In the genomic region with DNA sequence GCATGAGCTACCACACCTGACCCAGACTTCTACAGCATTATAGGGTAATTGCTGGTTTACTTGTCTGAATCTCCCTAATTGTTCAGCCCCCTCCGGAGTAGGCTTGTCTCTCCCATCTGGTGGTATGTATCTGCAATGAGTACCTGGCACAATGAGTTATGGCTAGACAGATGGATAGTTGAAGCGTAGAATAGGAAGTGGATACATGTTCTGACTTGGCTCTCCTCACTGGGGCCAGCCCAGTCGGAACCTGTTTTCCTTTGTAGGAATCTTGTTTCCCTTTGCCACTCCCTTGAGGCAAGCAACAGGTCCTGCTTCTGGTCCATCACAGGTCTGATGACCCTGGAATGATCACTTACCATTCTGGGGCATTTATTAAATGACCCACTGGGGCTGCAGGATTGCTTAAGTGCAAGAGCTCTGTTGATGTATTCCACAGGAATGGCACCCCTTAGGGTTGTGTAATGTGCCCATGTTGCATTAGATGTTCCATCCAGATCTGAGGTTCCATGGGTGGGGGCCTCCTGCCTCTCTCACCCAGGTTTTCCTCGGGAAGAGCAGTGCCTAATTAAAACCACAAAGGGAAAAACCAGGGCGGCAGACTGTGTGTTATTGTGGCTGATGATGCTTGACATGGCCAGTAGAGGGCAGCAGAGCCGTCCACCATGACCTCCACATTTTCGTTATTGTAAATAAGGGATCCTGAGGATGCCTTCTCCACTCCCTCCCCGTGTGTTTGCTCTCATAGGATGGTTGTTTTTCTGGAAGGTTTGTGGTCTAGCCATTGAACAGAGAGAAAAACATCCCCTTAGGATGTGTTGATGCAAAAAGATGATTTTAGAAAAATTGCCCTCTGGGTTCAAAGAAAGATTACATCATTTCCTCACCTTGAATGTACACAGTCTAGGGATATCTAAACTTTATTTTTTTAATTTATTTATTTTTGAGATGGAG, we compare ENCODE assay signal across 8 cellular contexts. TPM values are rescaled to one million over a fixed set of nuclear protein-coding genes. Genes with fewer than 3 reads are reported as not detected.
DNase-seq lines count a peak whose midpoint lies in the region; ATAC-seq and TF ChIP-seq lines count a peak whose summit lies in the region.

No MANE protein-coding gene starts in this region.

- no peak overlapping the region for H3K27ac ChIP-seq in colonic mucosa

- no peak overlapping the region for H3K9ac ChIP-seq in colonic mucosa (ENCODE audit: low read depth in 2 of 2, low read length in 2 of 2)

- H3K9me3 ChIP-seq in colonic mucosa = no peaks in the 10 kb centered on the region

- no TSS peak for BruUV-seq in Calu3 (replicated peaks; lab: Mats Ljungman, UMichigan)

- H3K36me3 ChIP-seq in colonic mucosa = no peaks in the 10 kb centered on the region

- H3K4me3 Mint-ChIP-seq in Calu3 (ENCODE audit: low read depth, unreplicated experiment) = no peak overlapping the region

- H3K4me3 ChIP-seq in colonic mucosa = no peak overlapping the region

- H3K9me3 Mint-ChIP-seq in Calu3 (ENCODE audit: low read depth, unreplicated experiment) = no peaks in the 10 kb centered on the region

- DNase-seq in Calu3 (peak; percentile 52), NCI-H2196 treated with DMSO at 0.1 percent for 48 hours (lab: John Stamatoyannopoulos, UW; ENCODE audit: unreplicated experiment) (peak; percentile 25), colonic mucosa (peak; percentile 52), left lobe of liver (ENCODE audit: low spot score) (peak; percentile 64)
- DNase-seq in activated CD4-positive, alpha-beta T cell treated with anti-CD3 and anti-CD28 coated beads for 4 hours = peak; percentile 62 to 64
- peak; percentile 23 to 46 (median 37) for DNase-seq in stimulated activated CD4-positive, alpha-beta T cell treated with anti-CD3 and anti-CD28 coated beads, TNF-alpha, amount 100 ng/mL, for 1 hour (ENCODE audit: low read depth in 3 of 3, low spot score in 1 of 3)

- no peaks in the 10 kb centered on the region for H3K36me3 Mint-ChIP-seq in Calu3 (ENCODE audit: insufficient read depth, unreplicated experiment)

- peak; percentile 71 for TF ChIP-seq CTCF in Calu3 (IDR thresholded peaks at IDR 0.05; ENCODE audit: unreplicated experiment)
- TF ChIP-seq CTCF in colonic mucosa (IDR thresholded peaks at IDR 0.05) = peak; percentile 86

- H3K27ac Mint-ChIP-seq in Calu3 (ENCODE audit: unreplicated experiment) = no peak overlapping the region

- intact Hi-C loops in Calu3 (cut with micrococcal nuclease; ENCODE audit: unreplicated experiment) (loop anchor here (2.0 to 5.0 kb wide), 4 partner anchors 49 to 170 kb away; no protein-coding TSS in a partner anchor), colonic mucosa (cut with DNase I) (loop anchor here (5.0 kb wide), 2 partner anchors 119 to 171 kb away; no protein-coding TSS in a partner anchor)

- no peaks in the 10 kb centered on the region for H3K27me3 Mint-ChIP-seq in Calu3 (ENCODE audit: unreplicated experiment)

- ATAC-seq in GM21825 (IDR thresholded peaks at IDR 0.05; ENCODE audit: unreplicated experiment) = peak; percentile 60
- peak; percentile 90 for ATAC-seq in left lobe of liver
- ATAC-seq in HG02623 (IDR thresholded peaks at IDR 0.05; ENCODE audit: unreplicated experiment) = no peak

- CTCF ChIA-PET in Calu3 (lab: Charles Lee) = no interaction called here

- no peaks in the 10 kb centered on the region for H3K4me1 ChIP-seq in colonic mucosa

- no peaks in the 10 kb centered on the region for H3K27me3 ChIP-seq in colonic mucosa

- peaks cover 11% of the 10 kb centered on the region for H3K4me1 Mint-ChIP-seq in Calu3 (ENCODE audit: low read depth, unreplicated experiment)

RNA-seq across cellular contexts. Expression of a gene that starts 58.0 kb away (rescaled TPM):
- 19.0 and 19.9 TPM in 2 replicates for total RNA-seq in Calu3 (2022)
- total RNA-seq in colonic mucosa = 10 to 100 TPM; 11.7 to 14.2 TPM
- 17.1 TPM for total RNA-seq in left lobe of liver
